In the genomic region with DNA sequence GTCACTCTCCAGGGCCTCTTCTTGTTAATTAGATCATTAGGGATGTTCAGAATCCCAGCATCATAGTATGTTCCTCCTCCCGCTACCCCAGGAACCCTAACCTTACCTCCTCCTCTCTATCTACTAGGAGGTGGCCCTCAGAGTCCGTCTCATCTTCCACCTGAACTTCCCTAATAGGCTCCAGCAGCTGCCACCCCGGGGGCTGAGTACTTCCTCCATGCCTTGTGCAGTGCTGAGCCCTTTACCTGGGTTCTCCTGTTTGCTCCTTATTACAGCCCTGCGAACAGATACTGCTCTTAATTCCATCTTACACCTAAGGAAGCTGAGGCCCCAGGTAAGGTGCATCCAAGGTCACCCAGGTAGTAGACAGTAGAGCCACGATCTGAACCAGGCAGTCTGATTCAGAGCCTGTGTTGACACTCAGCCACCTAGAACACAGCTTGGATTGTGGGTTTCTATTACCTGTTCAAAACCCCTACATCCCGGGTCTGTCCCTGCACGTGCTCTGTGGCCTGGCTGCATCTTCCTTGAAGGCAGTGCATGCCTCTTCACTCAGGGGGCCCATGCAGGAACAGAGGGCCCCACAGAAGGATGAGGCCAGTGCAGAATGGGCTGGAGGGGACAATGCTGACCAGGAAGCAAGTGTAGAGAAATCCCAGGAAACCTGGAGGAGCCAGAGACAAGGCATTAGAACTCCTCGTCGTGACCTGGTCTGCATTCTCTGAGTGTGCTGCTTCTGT, we compare ENCODE assay signal across 25 cellular contexts. TPM values are rescaled to one million over a fixed set of nuclear protein-coding genes. Genes with fewer than 3 reads are reported as not detected.
DNase-seq lines count a peak whose midpoint lies in the region; ATAC-seq and TF ChIP-seq lines count a peak whose summit lies in the region.
"Had no signal": no experiment of that assay in that cellular context is flagged by ENCODE, and none has a peak within 500 bp of the region (broad histone marks: within the 10 kb centered on the region; RNA-seq: fewer than 3 reads in every experiment).

No MANE protein-coding gene starts in this region.

- no peak for ATAC-seq in DND-41 (ENCODE audit: insufficient read depth, low read depth)
- ATAC-seq: stimulated activated naive B cell treated with anti-CD40 and anti-IgM and Interleukin-4, amounts not matched to agents 10 μg/mL and 1 μg/mL and 100 μg/mL, for 72 hours had no signal

- peaks cover 58% of the 10 kb centered on the region for H3K36me3 ChIP-seq in DND-41 (ENCODE audit: insufficient read depth, low read length)
- H3K36me3 ChIP-seq in osteoblast (ENCODE audit: insufficient read depth, low read length), result peaks cover 38% of the 10 kb centered on the region
- H3K36me3 ChIP-seq in H7 (replicated peaks; ENCODE audit: control insufficient read depth, insufficient read depth, low read length), result peaks cover 7% of the 10 kb centered on the region

- H3K4me1 Mint-ChIP-seq in endothelial cell (ENCODE audit: unreplicated experiment), result peaks cover 38% of the 10 kb centered on the region

- H3K9me3 ChIP-seq in DND-41 (ENCODE audit: insufficient read depth, low read length, severe bottlenecking), result no peaks in the 10 kb centered on the region
- no peaks in the 10 kb centered on the region for H3K9me3 ChIP-seq in osteoblast (ENCODE audit: low read depth, low read length)
- H3K9me3 ChIP-seq: Peyer's patch, thoracic aorta, vagina had no signal

- H3K4me2 ChIP-seq in DND-41 (ENCODE audit: insufficient read depth, low read length), result no peak overlapping the region
- H3K4me2 ChIP-seq in osteoblast (ENCODE audit: insufficient read depth, low read length), result no peak overlapping the region
- H3K4me2 ChIP-seq: smooth muscle cell had no signal

- no peaks in the 10 kb centered on the region for H3K9me3 Mint-ChIP-seq in endothelial cell (ENCODE audit: unreplicated experiment)
- H3K9me3 Mint-ChIP-seq: dendritic cell treated with granulocyte-macrophage colony-stimulating factor and Interleukin-4, amounts not matched to agents 40 ng/mL and 50 ng/mL, for 4 days; stimulated activated naive B cell treated with anti-CD40 and anti-IgM and Interleukin-4, amounts not matched to agents 10 μg/mL and 1 μg/mL and 100 μg/mL, for 72 hours had no signal

- TF ChIP-seq CTCF in DND-41 (IDR thresholded peaks at IDR 0.05; ENCODE audit: borderline replicate concordance, extremely low read depth, low read length, poor library complexity, severe bottlenecking), result no peak
- TF ChIP-seq CTCF in endothelial cell (IDR thresholded peaks at IDR 0.05; ENCODE audit: unreplicated experiment), result no peak
- TF ChIP-seq CTCF in osteoblast (IDR thresholded peaks at IDR 0.05; ENCODE audit: extremely low read depth, low read depth, low read length), result no peak

- H3K27ac ChIP-seq in DND-41 (ENCODE audit: low read length) (peak overlapping the region; percentile 20), osteoblast (ENCODE audit: low read depth, low read length) (no peak overlapping the region)
- H3K27ac ChIP-seq: cardiac muscle cell, Peyer's patch, thoracic aorta, vagina had no signal

- H4K20me1 ChIP-seq in DND-41 (ENCODE audit: insufficient read depth, low read length) (peaks cover 7% of the 10 kb centered on the region; the same call in 1 of the 2 replicates), osteoblast (ENCODE audit: insufficient read depth, low read length) (peaks cover 8% of the 10 kb centered on the region)

- no peak overlapping the region for H3K4me3 ChIP-seq in DND-41 (ENCODE audit: low read depth in 1 of 2, low read length in 2 of 2)
- no peak overlapping the region for H3K4me3 ChIP-seq in osteoblast (ENCODE audit: insufficient read depth, low read length)
- H3K4me3 ChIP-seq in H7 (ENCODE audit: insufficient read depth, low read depth, low read length), result no peak overlapping the region
- H3K4me3 ChIP-seq: cardiac muscle cell, Peyer's patch, smooth muscle cell, thoracic aorta, vagina had no signal

- peak overlapping the region; percentile 64 for H3K27ac Mint-ChIP-seq in endothelial cell (ENCODE audit: unreplicated experiment)
- H3K27ac Mint-ChIP-seq: dendritic cell treated with granulocyte-macrophage colony-stimulating factor and Interleukin-4, amounts not matched to agents 40 ng/mL and 50 ng/mL, for 4 days had no signal

- peaks cover 15% of the 10 kb centered on the region for H3K36me3 Mint-ChIP-seq in endothelial cell (ENCODE audit: low read depth, unreplicated experiment)

- peaks cover 47% of the 10 kb centered on the region for H3K4me1 ChIP-seq in DND-41 (ENCODE audit: insufficient read depth, low read length)
- H3K4me1 ChIP-seq in osteoblast (ENCODE audit: insufficient read depth, low read length), result peaks cover 6% of the 10 kb centered on the region

- H3K9ac ChIP-seq in DND-41 (ENCODE audit: low read depth, low read length), result no peak overlapping the region

- DNase-seq in activated CD8-positive, alpha-beta memory T cell treated with anti-CD3 and anti-CD28 coated beads for 24 hours, result peak; percentile 54
- DNase-seq in activated CD8-positive, alpha-beta memory T cell treated with anti-CD3 and anti-CD28 coated beads, Interleukin-2, amount 50 U/mL, for 4 hours, result no peak
- DNase-seq in DND-41 (no peak), endothelial cell (ENCODE audit: low spot score) (no peak), osteoblast (ENCODE audit: insufficient read length, low spot score, missing footprints) (peak; percentile 50), NCI-H1436 (lab: John Stamatoyannopoulos, UW) (no peak), H7 (no peak)
- DNase-seq in activated CD4-positive, CD25-positive, alpha-beta regulatory T cell (lab: John Stamatoyannopoulos, UW), result no peak
- DNase-seq: ACHN; activated gamma-delta T cell; Calu3; GOT3; KG1; NCI-H146; NCI-H510A; Peyer's patch; retina; SIG-M5; stimulated activated naive B cell treated with anti-CD40 and anti-IgM and Interleukin-4, amounts not matched to agents 10 μg/mL and 1 μg/mL and 100 μg/mL, for 72 hours; SW 1271 had no signal

- H2AFZ ChIP-seq in DND-41 (ENCODE audit: low read depth, low read length) (no peak overlapping the region), osteoblast (ENCODE audit: low read length) (no peak overlapping the region)

- H3K27me3 ChIP-seq in DND-41 (ENCODE audit: insufficient read depth, low read length, poor library complexity) (no peaks in the 10 kb centered on the region), osteoblast (ENCODE audit: insufficient read depth, low read length) (no peaks in the 10 kb centered on the region), H7 (ENCODE audit: control insufficient read depth, insufficient read depth, low read length) (no peaks in the 10 kb centered on the region)
- H3K27me3 ChIP-seq: cardiac muscle cell, Peyer's patch, vagina had no signal

- peaks cover 6% of the 10 kb centered on the region for H3K27me3 Mint-ChIP-seq in endothelial cell (ENCODE audit: unreplicated experiment)
- H3K27me3 Mint-ChIP-seq: dendritic cell treated with granulocyte-macrophage colony-stimulating factor and Interleukin-4, amounts not matched to agents 40 ng/mL and 50 ng/mL, for 4 days; stimulated activated naive B cell treated with anti-CD40 and anti-IgM and Interleukin-4, amounts not matched to agents 10 μg/mL and 1 μg/mL and 100 μg/mL, for 72 hours had no signal

- no peaks in the 10 kb centered on the region for H3K79me2 ChIP-seq in DND-41 (ENCODE audit: insufficient read depth, low read length)
- H3K79me2 ChIP-seq in osteoblast (ENCODE audit: insufficient read depth, low read length), result no peaks in the 10 kb centered on the region

- H3K4me3 Mint-ChIP-seq in endothelial cell (ENCODE audit: unreplicated experiment), result peak overlapping the region; percentile 1
- H3K4me3 Mint-ChIP-seq: dendritic cell treated with granulocyte-macrophage colony-stimulating factor and Interleukin-4, amounts not matched to agents 40 ng/mL and 50 ng/mL, for 4 days; stimulated activated naive B cell treated with anti-CD40 and anti-IgM and Interleukin-4, amounts not matched to agents 10 μg/mL and 1 μg/mL and 100 μg/mL, for 72 hours had no signal

RNA-seq across cellular contexts. Expression of gene MSANTD1, which starts 51.4 kb away (rescaled TPM):
- total RNA-seq in endothelial cell (ENCODE audit: unreplicated experiment), result 0.97 TPM
- 0.59 and 0.72 TPM in 2 replicates for total RNA-seq in osteoblast
- 0.07 and 0.24 TPM in 2 replicates for total RNA-seq in H7 (2014; rRNA removed; shearing (Covaris generic))

Comparison
In these comparisons a context has a peak if more than half of its experiments do, and no peak if none do; other contexts are left out.
1. DNase-seq: peak in activated CD8-positive, alpha-beta memory T cell treated with anti-CD3 and anti-CD28 coated beads for 24 hours (single experiment) and osteoblast (single experiment); none in activated CD8-positive, alpha-beta memory T cell treated with anti-CD3 and anti-CD28 coated beads, Interleukin-2, amount 50 U/mL, for 4 hours (single experiment), DND-41 (single experiment), endothelial cell (single experiment), NCI-H1436 (single experiment), H7 (single experiment) and activated CD4-positive, CD25-positive, alpha-beta regulatory T cell (0 of 4).